Comparison of ENCODE assay signal across 22 cellular contexts in the genomic region with DNA sequence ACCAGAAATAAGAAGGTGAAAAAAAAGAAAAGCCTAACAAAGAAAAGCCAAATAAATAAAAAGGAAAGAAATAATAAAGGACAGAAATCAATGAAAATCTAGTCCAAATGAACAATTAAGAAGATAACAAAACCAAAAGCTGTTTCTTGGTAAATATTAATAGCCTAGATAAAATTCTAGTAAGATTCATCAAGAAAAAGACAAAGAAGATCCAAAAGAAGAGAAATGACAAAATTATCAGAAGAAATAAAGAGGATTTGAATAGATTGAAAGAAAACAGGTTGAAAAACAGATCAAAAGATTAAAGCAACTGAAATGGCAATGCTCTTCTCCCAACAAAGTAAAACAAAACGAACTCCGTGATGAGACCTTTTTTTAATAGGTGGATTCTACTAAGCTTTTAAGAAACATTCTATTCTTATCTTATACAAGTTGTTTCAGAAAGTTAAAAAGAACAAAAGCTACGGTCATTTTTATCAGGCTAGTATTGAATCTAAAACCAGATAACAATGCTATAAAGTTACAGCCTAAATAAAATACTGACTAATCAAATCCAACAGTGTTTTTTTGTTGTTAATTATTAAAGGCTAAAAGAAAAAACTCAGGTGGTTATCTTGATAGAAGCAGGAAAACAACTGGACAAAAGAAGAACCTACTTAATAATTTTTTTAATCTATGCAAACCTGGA. TPM values are rescaled to one million over a fixed set of nuclear protein-coding genes. Genes with fewer than 3 reads are reported as not detected.
DNase-seq lines count a peak whose midpoint lies in the region; ATAC-seq and TF ChIP-seq lines count a peak whose summit lies in the region.
"Had no signal": no experiment of that assay in that cellular context is flagged by ENCODE, and none has a peak within 500 bp of the region (broad histone marks: within the 10 kb centered on the region; RNA-seq: fewer than 3 reads in every experiment).

No MANE protein-coding gene starts in this region.

- TF ChIP-seq CTCF in LNCaP clone FGC (IDR thresholded peaks at IDR 0.05; ENCODE audit: control insufficient read depth, extremely low read depth, insufficient read depth): no peak
- no peak for TF ChIP-seq CTCF in glutamatergic neuron (IDR thresholded peaks at IDR 0.05; ENCODE audit: partially characterized antibody, unreplicated experiment)

- in situ Hi-C loops in Caki2 (cut with HindIII; ENCODE audit: low pct_unique_long_range_greater_than_20kb, low sequenced_read_pairs): no loop called here

- H3K27ac Mint-ChIP-seq in glutamatergic neuron (ENCODE audit: unreplicated experiment): peak overlapping the region; percentile 31
- H3K27ac Mint-ChIP-seq: activated CD8-positive, alpha-beta T cell treated with anti-CD3 and anti-CD28 coated beads, Interleukin-2, amount 10 ng/mL, durations not matched to agents 7 days and 5 days; activated naive CD4-positive, alpha-beta T cell treated with anti-CD3 and anti-CD28 coated beads, Interleukin-2, amount 50 U/mL, for 72 hours; natural killer cell treated with Interleukin-12 subunit alpha and Interleukin-12 subunit beta and Interleukin-15 and Interleukin-18, amount 100 ng/mL, for 72 hours had no signal

- no peak overlapping the region for H3K4me3 Mint-ChIP-seq in glutamatergic neuron (ENCODE audit: unreplicated experiment)
- H3K4me3 Mint-ChIP-seq: activated CD8-positive, alpha-beta T cell treated with anti-CD3 and anti-CD28 coated beads, Interleukin-2, amount 10 ng/mL, durations not matched to agents 7 days and 5 days; activated T-cell treated with anti-CD3 and anti-CD28 coated beads, Interleukin-2, amount 50 U/mL, for 4 hours; natural killer cell treated with Interleukin-12 subunit alpha and Interleukin-12 subunit beta and Interleukin-15 and Interleukin-18, amount 100 ng/mL, for 72 hours had no signal

- H3K27ac ChIP-seq in skeletal muscle tissue (ENCODE audit: low read depth, low read length): peak overlapping the region; percentile 51
- H3K27ac ChIP-seq: colonic mucosa, SK-N-MC, suprapubic skin had no signal

- DNase-seq in Caki2 (ENCODE audit: low read depth) (peak; percentile 38), LNCaP clone FGC (ENCODE audit: low read depth) (no peak), glutamatergic neuron (no peak), iPS-NIHi7 (ENCODE audit: extremely low spot score) (no peak)
- DNase-seq: activated CD8-positive, alpha-beta T cell treated with anti-CD3 and anti-CD28 coated beads, Interleukin-2, amount 10 ng/mL, durations not matched to agents 7 days and 5 days; activated T-cell treated with anti-CD3 and anti-CD28 coated beads, Interleukin-2, amount 50 U/mL, for 4 hours; colonic mucosa; hippocampal formation; NCI-H187; NCI-H2227 treated with DMSO at 0.1 percent for 48 hours; NCI-H774; stimulated activated CD4-positive, alpha-beta T cell treated with anti-CD3 and anti-CD28 coated beads, Interleukin-12 subunit alpha, Interleukin-12 subunit beta, amount 100 ng/mL, for 4 hours; T-helper 9 cell had no signal

- H3K4me1 ChIP-seq in skeletal muscle tissue (ENCODE audit: control insufficient read depth in 3 of 3, insufficient read depth in 3 of 3, low read length in 3 of 3): peaks cover under 1 to 3% (median 2%) of the 10 kb centered on the region in 3 donors
- H3K4me1 ChIP-seq: colonic mucosa had no signal

- peaks cover 0 to 4% (median 0%) of the 10 kb centered on the region in 3 donors for H3K36me3 ChIP-seq in skeletal muscle tissue (ENCODE audit: control insufficient read depth in 3 of 3, insufficient read depth in 3 of 3, low read length in 3 of 3)
- H3K36me3 ChIP-seq: colonic mucosa, suprapubic skin had no signal

- no peaks in the 10 kb centered on the region for H3K36me3 Mint-ChIP-seq in glutamatergic neuron (ENCODE audit: unreplicated experiment)
- H3K36me3 Mint-ChIP-seq: natural killer cell treated with Interleukin-12 subunit alpha and Interleukin-12 subunit beta and Interleukin-15 and Interleukin-18, amount 100 ng/mL, for 72 hours had no signal

- ATAC-seq in HG03571 (IDR thresholded peaks at IDR 0.05; ENCODE audit: unreplicated experiment): no peak
- no peak for ATAC-seq in GM18498 (IDR thresholded peaks at IDR 0.05; ENCODE audit: unreplicated experiment)
- ATAC-seq: activated CD4-positive, CD25-positive, alpha-beta regulatory T cell treated with anti-CD3 and anti-CD28 coated beads, Interleukin-2, amount 50 U/mL, for 24 hours; activated CD8-positive, alpha-beta T cell treated with anti-CD3 and anti-CD28 coated beads, Interleukin-2, amount 10 ng/mL, durations not matched to agents 7 days and 5 days; activated naive CD4-positive, alpha-beta T cell treated with anti-CD3 and anti-CD28 coated beads, Interleukin-2, amount 50 U/mL, for 72 hours; activated T-cell treated with anti-CD3 and anti-CD28 coated beads, Interleukin-2, amount 50 U/mL, for 4 hours; natural killer cell treated with Interleukin-12 subunit alpha and Interleukin-12 subunit beta and Interleukin-15 and Interleukin-18, amount 100 ng/mL, for 72 hours; Panc1 had no signal

- H3K9me3 Mint-ChIP-seq in glutamatergic neuron (ENCODE audit: unreplicated experiment): peaks cover 3% of the 10 kb centered on the region
- H3K9me3 Mint-ChIP-seq: natural killer cell treated with Interleukin-12 subunit alpha and Interleukin-12 subunit beta and Interleukin-15 and Interleukin-18, amount 100 ng/mL, for 72 hours had no signal

- H3K4me1 Mint-ChIP-seq in glutamatergic neuron (ENCODE audit: low read depth, unreplicated experiment): peaks cover 22% of the 10 kb centered on the region

- no peaks in the 10 kb centered on the region for H3K27me3 ChIP-seq in skeletal muscle tissue (ENCODE audit: control insufficient read depth in 3 of 3, insufficient read depth in 3 of 3, low read length in 3 of 3)
- H3K27me3 ChIP-seq: colonic mucosa, suprapubic skin had no signal

- H3K4me3 ChIP-seq in LNCaP clone FGC (ENCODE audit: low read depth, low read length) (peak overlapping the region; percentile 27), skeletal muscle tissue (ENCODE audit: low read length in 3 of 3) (no peak overlapping the region)
- H3K4me3 ChIP-seq: colonic mucosa, SK-N-MC, suprapubic skin had no signal

- H3K27me3 Mint-ChIP-seq in glutamatergic neuron (ENCODE audit: unreplicated experiment): peaks cover 3% of the 10 kb centered on the region

- peak overlapping the region in 1 of 3 donors; percentile 51 for H3K9ac ChIP-seq in skeletal muscle tissue (ENCODE audit: low read depth in 1 of 3, low read length in 3 of 3)

- H3K9me3 ChIP-seq in skeletal muscle tissue (ENCODE audit: control insufficient read depth in 3 of 3, low read length in 3 of 3): no peaks in the 10 kb centered on the region
- H3K9me3 ChIP-seq: colonic mucosa, suprapubic skin had no signal

RNA-seq across cellular contexts. Expression of a gene that starts 50.9 kb away (rescaled TPM):
- total RNA-seq in Caki2 (2014; rRNA removed; shearing (Covaris generic); ENCODE audit: low replicate concordance): 69.6 and 87.9 TPM in 2 replicates
- total RNA-seq in glutamatergic neuron (ENCODE audit: unreplicated experiment) (265 TPM), skeletal muscle tissue (38.6 TPM)
- total RNA-seq: activated CD8-positive, alpha-beta T cell treated with anti-CD3 and anti-CD28 coated beads, Interleukin-2, amount 10 ng/mL, durations not matched to agents 7 days and 5 days had no signal
